ENCODE assay signal across 8 cellular contexts in the genomic region with DNA sequence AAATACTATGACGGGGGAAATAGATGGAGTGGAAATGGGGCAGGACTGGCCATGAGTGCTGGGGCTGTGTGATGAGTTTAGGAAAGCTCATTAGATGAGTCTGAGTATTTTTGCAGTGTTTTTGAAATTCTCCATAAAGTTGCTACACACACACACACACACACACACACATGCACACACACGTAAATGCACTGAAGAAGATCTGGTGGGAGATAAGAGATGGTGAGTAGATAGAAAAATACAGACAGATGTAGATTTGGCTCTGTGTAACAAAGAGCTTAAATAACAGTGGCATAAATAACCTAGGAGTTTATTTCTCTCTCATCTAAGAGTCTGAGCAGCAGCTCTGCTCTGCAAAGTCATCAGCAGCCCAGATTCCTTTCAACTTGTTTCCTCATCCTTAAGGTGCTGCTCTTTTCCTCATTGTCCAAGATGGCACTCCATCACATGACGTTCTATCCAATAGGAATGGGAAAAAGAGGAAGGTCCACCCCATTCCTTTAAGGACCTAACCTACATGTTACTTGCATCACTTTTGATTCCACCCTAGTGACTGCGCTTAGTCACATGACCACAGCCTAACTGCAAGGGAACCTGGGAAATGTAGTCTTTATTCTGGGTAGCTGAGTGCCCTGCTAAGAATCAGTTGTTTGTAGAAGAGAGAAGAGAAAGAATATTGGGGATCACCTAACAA.
A peak's percentile ranks its signal among the peaks of the same experiment; 100 is the strongest.
DNase-seq lines count a peak whose midpoint lies in the region; TF ChIP-seq lines count a peak whose summit lies in the region.

No MANE protein-coding gene starts in this region.

- peaks cover 10% of the 10 kb centered on the region for H3K4me1 Mint-ChIP-seq in MCF 10A (ENCODE audit: insufficient read depth, unreplicated experiment)

- no peak overlapping the region for H3K27ac ChIP-seq in breast epithelium

- H3K27me3 ChIP-seq in breast epithelium = no peaks in the 10 kb centered on the region

- H3K36me3 ChIP-seq in breast epithelium = no peaks in the 10 kb centered on the region

- POLR2A ChIA-PET in MCF 10A (lab: Yijun Ruan, JAX) = interaction anchor here (0.6 to 1.4 kb wide), 5 partner anchors 13 to 162 kb away, joined by 3 to 5 read pairs (median 3); no protein-coding TSS in a partner anchor

- H3K9me3 ChIP-seq in breast epithelium = no peaks in the 10 kb centered on the region

- DNase-seq in MCF 10A (ENCODE audit: unreplicated experiment) = peak; percentile 88
- no peak for DNase-seq in breast epithelium (ENCODE audit: low spot score in 2 of 2)
- peak; percentile 80 for DNase-seq in NCI-H69 (lab: John Stamatoyannopoulos, UW)
- peak; percentile 15 to 51 for DNase-seq in erythroblast (lab: John Stamatoyannopoulos, UW)
- DNase-seq in skeletal muscle cell (ENCODE audit: low read depth) = peak; percentile 47
- no peak for DNase-seq in NOMO-1 (lab: John Stamatoyannopoulos, UW; ENCODE audit: unreplicated experiment in 2 of 2)
- DNase-seq in activated CD8-positive, alpha-beta memory T cell treated with anti-CD3 and anti-CD28 coated beads for 24 hours = no peak
- DNase-seq in GDM1 (lab: John Stamatoyannopoulos, UW) = no peak

- intact Hi-C loops in MCF 10A (cut with micrococcal nuclease) = no loop called here
- intact Hi-C loops in breast epithelium (cut with DNase I; ENCODE audit: low total_unique reads) = no loop called here

- peak overlapping the region; percentile 19 for H3K4me3 Mint-ChIP-seq in MCF 10A (ENCODE audit: unreplicated experiment)

- no peaks in the 10 kb centered on the region for H3K27me3 Mint-ChIP-seq in MCF 10A (ENCODE audit: insufficient read depth, unreplicated experiment)

- H3K4me1 ChIP-seq in breast epithelium = peaks cover 0 to 8% of the 10 kb centered on the region in 2 donors

- no peaks in the 10 kb centered on the region for H3K36me3 Mint-ChIP-seq in MCF 10A (ENCODE audit: insufficient read depth, unreplicated experiment)

- no peak for TF ChIP-seq POLR2A in breast epithelium (IDR thresholded peaks at IDR 0.05)
- no peak for TF ChIP-seq POLR2A in erythroblast (IDR thresholded peaks at IDR 0.05; ENCODE audit: low read length)

- H3K27ac Mint-ChIP-seq in MCF 10A (ENCODE audit: low read depth, unreplicated experiment) = peak overlapping the region; percentile 32

- CTCF ChIA-PET in MCF 10A (lab: Yijun Ruan, JAX) = no interaction called here

- peaks cover 7% of the 10 kb centered on the region for H3K9me3 Mint-ChIP-seq in MCF 10A (ENCODE audit: unreplicated experiment)

- no peak overlapping the region for H3K4me3 ChIP-seq in breast epithelium
- H3K4me3 ChIP-seq in skeletal muscle cell (ENCODE audit: low read depth, low read length) = no peak overlapping the region

- no peak for TF ChIP-seq CTCF in MCF 10A (IDR thresholded peaks at IDR 0.05; ENCODE audit: unreplicated experiment)
- no peak for TF ChIP-seq CTCF in breast epithelium (IDR thresholded peaks at IDR 0.05)

- BruUV-seq in MCF 10A (replicated peaks; lab: Mats Ljungman, UMichigan) = no TSS peak

Comparison
In these comparisons a context has a peak if more than half of its experiments do, and no peak if none do; other contexts are left out.
1. DNase-seq: peak in MCF 10A (single experiment), NCI-H69 (single experiment), erythroblast (2 of 2) and skeletal muscle cell (single experiment); none in breast epithelium (0 of 2), NOMO-1 (0 of 2), activated CD8-positive, alpha-beta memory T cell treated with anti-CD3 and anti-CD28 coated beads for 24 hours (single experiment) and GDM1 (single experiment).